In genomic region chr18:34153711-34154110, GRCh38 we compare ENCODE assay signal across 8 cellular contexts.
DNase-seq lines count a peak whose midpoint lies in the region; FAIRE-seq and TF ChIP-seq lines count a peak whose summit lies in the region.

No MANE protein-coding gene starts in this region.

- no peak overlapping the region for H3K27ac ChIP-seq in suprapubic skin

- H3K4me3 ChIP-seq in MG63 (peak overlapping the region; percentile 16), suprapubic skin (no peak overlapping the region)

- FAIRE-seq in GM19239 (lab: Jason Lieb, UNC): peak; percentile 65

- no peak for TF ChIP-seq POLR2A in suprapubic skin (IDR thresholded peaks at IDR 0.05)

- in situ Hi-C loops in ACHN (cut with HindIII; ENCODE audit: low pct_ligation_motif_present, low pct_unique_long_range_greater_than_20kb, low sequenced_read_pairs): no loop called here
- in situ Hi-C loops in T47D (cut with HindIII; ENCODE audit: low pct_unique_long_range_greater_than_20kb, low sequenced_read_pairs): no loop called here

- no peaks in the 10 kb centered on the region for H3K9me3 ChIP-seq in MG63
- H3K9me3 ChIP-seq in suprapubic skin: no peaks in the 10 kb centered on the region

- H3K36me3 ChIP-seq in MG63 (no peaks in the 10 kb centered on the region), suprapubic skin (no peaks in the 10 kb centered on the region)

- no peaks in the 10 kb centered on the region for H3K4me1 ChIP-seq in suprapubic skin

- peak; percentile 15 for DNase-seq in ACHN
- DNase-seq in GM19239 (ENCODE audit: insufficient read length, low spot score): no peak
- DNase-seq in MG63: no peak
- peak; percentile 8 to 50 for DNase-seq in T47D (ENCODE audit: low read depth in 1 of 2, low spot score in 1 of 2)
- DNase-seq in ureter (ENCODE audit: low spot score): no peak
- DNase-seq in T-helper 2 cell: no peak
- DNase-seq in suprapubic skin (ENCODE audit: low spot score in 2 of 2): no peak
- no peak for DNase-seq in foreskin melanocyte

- H3K27me3 ChIP-seq in MG63: peaks cover 5% of the 10 kb centered on the region
- peaks cover 11% of the 10 kb centered on the region for H3K27me3 ChIP-seq in suprapubic skin

- WGBS in suprapubic skin: 36% methylated on average over 1 of the region's 1 CpG

- no peak for TF ChIP-seq CTCF in suprapubic skin (IDR thresholded peaks at IDR 0.05)

- no peak for TF ChIP-seq EP300 in suprapubic skin (IDR thresholded peaks at IDR 0.05)

Comparison
In these comparisons a context has a peak if more than half of its experiments do, and no peak if none do; other contexts are left out.
1. DNase-seq: peak in ACHN (single experiment) and T47D (2 of 2); none in GM19239 (single experiment), MG63 (single experiment), ureter (single experiment), T-helper 2 cell (0 of 5), suprapubic skin (0 of 2) and foreskin melanocyte (single experiment).